21 cellular contexts compared by ENCODE assay signal in genomic region chr1:54009406-54009805, GRCh38. TPM values are rescaled to one million over a fixed set of nuclear protein-coding genes. Genes with fewer than 3 reads are reported as not detected.
A peak's percentile ranks its signal among the peaks of the same experiment; 100 is the strongest.
DNase-seq lines count a peak whose midpoint lies in the region; ATAC-seq and TF ChIP-seq lines count a peak whose summit lies in the region.
"Had no signal": no experiment of that assay in that cellular context is flagged by ENCODE, and none has a peak within 500 bp of the region (broad histone marks: within the 10 kb centered on the region; RNA-seq: fewer than 3 reads in every experiment).

No MANE protein-coding gene starts in this region.

- H3K36me3 Mint-ChIP-seq in natural killer cell treated with Interleukin-12 subunit alpha and Interleukin-12 subunit beta and Interleukin-15 and Interleukin-18, amount 100 ng/mL, for 72 hours: no peaks in the 10 kb centered on the region
- H3K36me3 Mint-ChIP-seq: CD4-positive, CD25-positive, alpha-beta regulatory T cell; CD8-positive, alpha-beta memory T cell had no signal

- no peak overlapping the region for H3K27ac ChIP-seq in right atrium auricular region
- no peak overlapping the region for H3K27ac ChIP-seq in neuronal stem cell (replicated peaks; ENCODE audit: low read length)
- H3K27ac ChIP-seq in upper lobe of right lung: no peak overlapping the region

- no peaks in the 10 kb centered on the region for H3K4me1 ChIP-seq in right atrium auricular region
- peaks cover 0 to 1% of the 10 kb centered on the region in 2 donors for H3K4me1 ChIP-seq in neuronal stem cell (ENCODE audit: control insufficient read depth in 2 of 2, insufficient read depth in 1 of 2, low read depth in 1 of 2, low read length in 2 of 2)
- H3K4me1 ChIP-seq in upper lobe of right lung: no peaks in the 10 kb centered on the region
- H3K4me1 ChIP-seq: BE2C had no signal

- DNase-seq in right atrium auricular region (ENCODE audit: low spot score) (peak; percentile 1), cardiac septum (ENCODE audit: low spot score) (no peak), iPS-NIHi7 (ENCODE audit: extremely low spot score) (peak; percentile 8), neuronal stem cell (ENCODE audit: low spot score) (no peak), upper lobe of right lung (peak; percentile 27)
- DNase-seq in natural killer cell treated with Interleukin-12 subunit alpha and Interleukin-12 subunit beta and Interleukin-15 and Interleukin-18, amount 100 ng/mL, for 72 hours (ENCODE audit: low spot score): no peak
- no peak for DNase-seq in activated CD4-positive, CD25-positive, alpha-beta regulatory T cell treated with anti-CD3 and anti-CD28 coated beads, Interleukin-2, amount 50 U/mL, for 72 hours
- DNase-seq: BE2C; C1 segment of cervical spinal cord; CD4-positive, CD25-positive, alpha-beta regulatory T cell; CD8-positive, alpha-beta memory T cell; COR-L47; DMS 273 treated with DMSO at 0.1 percent for 48 hours; DMS53; DND-41; H9 had no signal

- no peak overlapping the region for H3K4me3 ChIP-seq in right atrium auricular region
- no peak overlapping the region for H3K4me3 ChIP-seq in neuronal stem cell (ENCODE audit: low read length in 2 of 2)
- H3K4me3 ChIP-seq in upper lobe of right lung: no peak overlapping the region

- H3K23ac ChIP-seq in neuronal stem cell (ENCODE audit: low read depth, low read length, poor library complexity): no peak overlapping the region

- no peaks in the 10 kb centered on the region for H3K9me3 ChIP-seq in right atrium auricular region
- H3K9me3 ChIP-seq in neuronal stem cell (replicated peaks in 1 of 2; ENCODE audit: control insufficient read depth in 2 of 2, insufficient read depth in 1 of 2, low read depth in 1 of 2, low read length in 2 of 2): peaks cover 0 to 3% of the 10 kb centered on the region in 2 donors
- no peaks in the 10 kb centered on the region for H3K9me3 ChIP-seq in upper lobe of right lung
- H3K9me3 ChIP-seq: BE2C had no signal

- no peak overlapping the region for H3K9ac ChIP-seq in neuronal stem cell (ENCODE audit: low read depth, low read length, poor library complexity)

- H2BK12ac ChIP-seq in neuronal stem cell (ENCODE audit: low read length): no peak overlapping the region

- peak overlapping the region; percentile 33 for H4K8ac ChIP-seq in neuronal stem cell (ENCODE audit: low read depth, low read length)

- H2AK5ac ChIP-seq in neuronal stem cell (ENCODE audit: low read depth, low read length): no peak overlapping the region

- intact Hi-C loops in cardiac septum (cut with DNase I): no loop called here
- intact Hi-C loops in upper lobe of right lung (cut with DNase I): no loop called here

- no peaks in the 10 kb centered on the region for H3K36me3 ChIP-seq in right atrium auricular region
- no peaks in the 10 kb centered on the region for H3K36me3 ChIP-seq in neuronal stem cell (replicated peaks in 1 of 2; ENCODE audit: control insufficient read depth in 2 of 2, insufficient read depth in 2 of 2, low read length in 2 of 2)
- H3K36me3 ChIP-seq in upper lobe of right lung: no peaks in the 10 kb centered on the region
- H3K36me3 ChIP-seq: BE2C had no signal

- H3K4me2 ChIP-seq in neuronal stem cell (ENCODE audit: insufficient read depth, low read length, poor library complexity, severe bottlenecking): no peak overlapping the region

- H3K27ac Mint-ChIP-seq in natural killer cell treated with Interleukin-12 subunit alpha and Interleukin-12 subunit beta and Interleukin-15 and Interleukin-18, amount 100 ng/mL, for 72 hours: no peak overlapping the region
- H3K27ac Mint-ChIP-seq: CD8-positive, alpha-beta memory T cell; IgD-negative memory B cell had no signal

- H3K4me3 Mint-ChIP-seq in natural killer cell treated with Interleukin-12 subunit alpha and Interleukin-12 subunit beta and Interleukin-15 and Interleukin-18, amount 100 ng/mL, for 72 hours: no peak overlapping the region
- H3K4me3 Mint-ChIP-seq: CD4-positive, CD25-positive, alpha-beta regulatory T cell; CD8-positive, alpha-beta memory T cell; H9; IgD-negative memory B cell had no signal

- H3K9me3 Mint-ChIP-seq in natural killer cell treated with Interleukin-12 subunit alpha and Interleukin-12 subunit beta and Interleukin-15 and Interleukin-18, amount 100 ng/mL, for 72 hours: no peaks in the 10 kb centered on the region
- H3K9me3 Mint-ChIP-seq: CD8-positive, alpha-beta memory T cell; IgD-negative memory B cell had no signal

- H2BK15ac ChIP-seq in neuronal stem cell (ENCODE audit: low read length): no peak overlapping the region

- H3K27me3 Mint-ChIP-seq in natural killer cell treated with Interleukin-12 subunit alpha and Interleukin-12 subunit beta and Interleukin-15 and Interleukin-18, amount 100 ng/mL, for 72 hours: peaks cover 4 to 23% of the 10 kb centered on the region in 2 donors

- H3K4ac ChIP-seq in neuronal stem cell (ENCODE audit: low read length): no peak overlapping the region

- no peak overlapping the region for H2BK5ac ChIP-seq in neuronal stem cell (ENCODE audit: low read length)

- H3K18ac ChIP-seq in neuronal stem cell (ENCODE audit: low read length): no peak overlapping the region

- WGBS in neuronal stem cell (ENCODE audit: extremely low coverage in 2 of 2, insufficient read length in 2 of 2, insufficient replicate concordance in 1 of 2), 2 donors: no CpG with 5 or more reads among the region's 4 CpGs

- H3K79me1 ChIP-seq in neuronal stem cell (ENCODE audit: low read depth, low read length): no peaks in the 10 kb centered on the region

- no peak overlapping the region for H4K91ac ChIP-seq in neuronal stem cell (ENCODE audit: low read depth, low read length, poor library complexity)

- no peak overlapping the region for H2BK120ac ChIP-seq in neuronal stem cell (ENCODE audit: low read depth, low read length)

- H3K14ac ChIP-seq in neuronal stem cell (ENCODE audit: low read length): no peak overlapping the region

- H3K27me3 ChIP-seq in right atrium auricular region (no peaks in the 10 kb centered on the region), neuronal stem cell (ENCODE audit: control insufficient read depth in 3 of 3, insufficient read depth in 3 of 3, low read depth in 1 of 3, low read length in 3 of 3) (peaks cover 0 to 33% (median 0%) of the 10 kb centered on the region in 3 experiments), upper lobe of right lung (peaks cover 7% of the 10 kb centered on the region)
- H3K27me3 ChIP-seq: BE2C had no signal

- H3K4me1 Mint-ChIP-seq in natural killer cell treated with Interleukin-12 subunit alpha and Interleukin-12 subunit beta and Interleukin-15 and Interleukin-18, amount 100 ng/mL, for 72 hours (ENCODE audit: low read depth in 2 of 2): no peaks in the 10 kb centered on the region
- H3K4me1 Mint-ChIP-seq: CD4-positive, CD25-positive, alpha-beta regulatory T cell; CD8-positive, alpha-beta memory T cell; IgD-negative memory B cell had no signal

- no peak for ATAC-seq in upper lobe of right lung
- no peak for ATAC-seq in GM19023 (IDR thresholded peaks at IDR 0.05; ENCODE audit: unreplicated experiment)
- no peak for ATAC-seq in natural killer cell treated with Interleukin-12 subunit alpha and Interleukin-12 subunit beta and Interleukin-15 and Interleukin-18, amount 100 ng/mL, for 72 hours
- ATAC-seq: HepG2 had no signal

- no peak for TF ChIP-seq CTCF in right atrium auricular region (IDR thresholded peaks at IDR 0.05)
- TF ChIP-seq CTCF in upper lobe of right lung (IDR thresholded peaks at IDR 0.05): no peak

- H2AFZ ChIP-seq in neuronal stem cell (ENCODE audit: low read length): no peak overlapping the region

RNA-seq across cellular contexts. Expression of gene LDLRAD1, which starts 8.6 kb away (rescaled TPM):
- total RNA-seq in right atrium auricular region: not detected
- total RNA-seq in cardiac septum: not detected
- polyA plus RNA-seq in neuronal stem cell (2013, experiment 1 of 2): not detected
- polyA plus RNA-seq in neuronal stem cell (2013, experiment 2 of 2): not detected
- total RNA-seq in upper lobe of right lung: 0.41 TPM
- not detected for total RNA-seq in natural killer cell treated with Interleukin-12 subunit alpha and Interleukin-12 subunit beta and Interleukin-15 and Interleukin-18, amount 100 ng/mL, for 72 hours
- total RNA-seq: A172; CD4-positive, CD25-positive, alpha-beta regulatory T cell; CD8-positive, alpha-beta memory T cell; H1; H9 had no signal
- polyA plus RNA-seq: CD4-positive, CD25-positive, alpha-beta regulatory T cell; CD8-positive, alpha-beta memory T cell; H1; IgD-negative memory B cell had no signal

RNA-seq across cellular contexts. Expression of gene TMEM59, which starts 43.6 kb away (rescaled TPM):
- total RNA-seq in right atrium auricular region (100 to 1,000 TPM; 277 to 390 TPM), cardiac septum (289 TPM), upper lobe of right lung (440 TPM)
- polyA plus RNA-seq in neuronal stem cell (2013, experiment 1 of 2): 98.8 TPM
- 96.0 TPM for polyA plus RNA-seq in neuronal stem cell (2013, experiment 2 of 2)
- 100 to 1,000 TPM in 1 of 2 donors, 10 to 100 TPM in 1; 85.9 to 239 TPM for total RNA-seq in natural killer cell treated with Interleukin-12 subunit alpha and Interleukin-12 subunit beta and Interleukin-15 and Interleukin-18, amount 100 ng/mL, for 72 hours

RNA-seq across cellular contexts. Expression of gene TCEANC2, which starts 44.0 kb away (rescaled TPM):
- total RNA-seq in right atrium auricular region (1 to 10 TPM; 3.3 to 5.6 TPM), cardiac septum (4.1 TPM), upper lobe of right lung (4.7 TPM)
- 3.7 TPM for polyA plus RNA-seq in neuronal stem cell (2013, experiment 1 of 2)
- polyA plus RNA-seq in neuronal stem cell (2013, experiment 2 of 2): 3.8 TPM
- total RNA-seq in natural killer cell treated with Interleukin-12 subunit alpha and Interleukin-12 subunit beta and Interleukin-15 and Interleukin-18, amount 100 ng/mL, for 72 hours: 1 to 10 TPM; 9.3 to 9.5 TPM

Comparison
In these comparisons a context has a peak if more than half of its experiments do, and no peak if none do; other contexts are left out.
1. DNase-seq: peak in right atrium auricular region (single experiment), iPS-NIHi7 (single experiment) and upper lobe of right lung (single experiment); none in cardiac septum (single experiment), neuronal stem cell (single experiment), natural killer cell treated with Interleukin-12 subunit alpha and Interleukin-12 subunit beta and Interleukin-15 and Interleukin-18, amount 100 ng/mL, for 72 hours (single experiment) and activated CD4-positive, CD25-positive, alpha-beta regulatory T cell treated with anti-CD3 and anti-CD28 coated beads, Interleukin-2, amount 50 U/mL, for 72 hours (single experiment).